In the genomic region with DNA sequence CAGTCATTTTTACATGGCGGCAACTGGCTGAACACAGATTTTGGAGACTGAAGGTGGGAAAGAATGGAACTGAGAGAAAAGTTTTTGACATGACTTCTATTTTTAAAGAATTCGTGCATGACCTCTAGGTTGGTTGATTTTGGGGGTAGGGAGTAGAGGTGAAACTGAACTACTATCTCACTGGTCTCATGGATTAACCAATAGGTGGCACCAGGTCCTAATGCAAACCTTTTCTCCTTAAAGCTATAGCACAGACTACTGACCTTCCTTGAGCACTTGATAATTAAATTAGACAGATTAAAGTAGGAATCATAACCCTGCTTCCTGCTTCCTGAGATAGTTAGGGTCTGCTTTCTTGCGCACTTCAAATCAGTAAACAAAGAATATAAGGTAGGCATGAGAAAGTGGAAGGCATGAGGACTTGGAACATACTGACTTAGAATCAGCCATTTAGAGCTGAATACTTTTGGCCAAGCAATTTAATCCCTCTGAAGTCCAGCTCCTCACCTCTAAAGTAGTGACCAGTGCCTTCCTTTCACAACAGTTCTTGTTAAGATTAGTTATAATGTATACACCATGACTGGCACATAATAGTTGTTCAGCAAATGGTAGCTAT, we compare ENCODE assay signal across 8 cellular contexts.
A peak's percentile ranks its signal among the peaks of the same experiment; 100 is the strongest.
DNase-seq lines count a peak whose midpoint lies in the region; ATAC-seq and TF ChIP-seq lines count a peak whose summit lies in the region.
"Had no signal": no experiment of that assay in that cellular context is flagged by ENCODE, and none has a peak within 500 bp of the region (broad histone marks: within the 10 kb centered on the region; RNA-seq: fewer than 3 reads in every experiment).

No MANE protein-coding gene starts in this region.

- no peaks in the 10 kb centered on the region for H3K79me1 ChIP-seq in neuronal stem cell (ENCODE audit: low read depth, low read length)

- POLR2A ChIA-PET in naive thymus-derived CD8-positive, alpha-beta T cell (lab: Charles Lee) = no interaction called here

- peaks cover 0 to 5% (median 5%) of the 10 kb centered on the region in 3 donors for H3K36me3 Mint-ChIP-seq in naive thymus-derived CD8-positive, alpha-beta T cell

- WGBS in neuronal stem cell (ENCODE audit: extremely low coverage in 2 of 2, insufficient read length in 2 of 2, insufficient replicate concordance in 1 of 2), 2 donors = no CpG with 5 or more reads among the region's 3 CpGs

- no peak for ATAC-seq in naive thymus-derived CD8-positive, alpha-beta T cell

- no peak overlapping the region for H3K4me3 Mint-ChIP-seq in naive thymus-derived CD8-positive, alpha-beta T cell

- TF ChIP-seq CTCF in GM12873 (IDR thresholded peaks at IDR 0.05; ENCODE audit: insufficient read depth, low read depth, low read length, missing control alignments) (peak; percentile 30), MM.1S (IDR thresholded peaks at IDR 0.05; ENCODE audit: low read length) (peak; percentile 30), astrocyte of the spinal cord (IDR thresholded peaks at IDR 0.05; ENCODE audit: low read depth, low read length) (peak; percentile 37)

- H3K79me2 ChIP-seq in MM.1S (ENCODE audit: low read length) = no peaks in the 10 kb centered on the region

- peaks cover 0 to 5% (median 0%) of the 10 kb centered on the region in 5 donors for H3K27me3 Mint-ChIP-seq in naive thymus-derived CD8-positive, alpha-beta T cell

- H2BK5ac ChIP-seq in neuronal stem cell (ENCODE audit: low read length) = no peak overlapping the region

- no peak overlapping the region for H3K4ac ChIP-seq in neuronal stem cell (ENCODE audit: low read length)

- in situ Hi-C loops in astrocyte of the spinal cord (cut with HindIII; ENCODE audit: low sequenced_read_pairs) = no loop called here

- peaks cover 0 to 2% (median 0%) of the 10 kb centered on the region in 4 donors for H3K4me1 Mint-ChIP-seq in naive thymus-derived CD8-positive, alpha-beta T cell

- H3K14ac ChIP-seq in neuronal stem cell (ENCODE audit: low read length) = no peak overlapping the region

- no peak for DNase-seq in MM.1S
- DNase-seq in astrocyte of the spinal cord (ENCODE audit: low read depth, low spot score) = peak; percentile 48
- DNase-seq in neuronal stem cell (ENCODE audit: low spot score) = peak; percentile 11
- DNase-seq in activated CD4-positive, alpha-beta T cell treated with anti-CD3 and anti-CD28 coated beads, Interleukin-2, amount 50 U/mL, for 4 hours = no peak
- no peak for DNase-seq in stimulated activated CD4-positive, alpha-beta T cell treated with anti-CD3 and anti-CD28 coated beads, Interleukin-12 subunit alpha, Interleukin-12 subunit beta, amount 100 ng/mL, for 4 hours
- DNase-seq in naive thymus-derived CD8-positive, alpha-beta T cell = no peak

- H3K9me3 Mint-ChIP-seq in naive thymus-derived CD8-positive, alpha-beta T cell = peaks cover 0 to 25% (median 9%) of the 10 kb centered on the region in 9 donors

- H3K27ac ChIP-seq in MM.1S (ENCODE audit: low read length) (no peak overlapping the region), neuronal stem cell (replicated peaks; ENCODE audit: low read length) (no peak overlapping the region)
- H3K27ac ChIP-seq: skin epidermis had no signal

- H3K4me2 ChIP-seq in MM.1S (ENCODE audit: low read depth, low read length) (no peak overlapping the region), neuronal stem cell (ENCODE audit: insufficient read depth, low read length, poor library complexity, severe bottlenecking) (no peak overlapping the region)

- H3K4me1 ChIP-seq in MM.1S (ENCODE audit: low read length) (no peaks in the 10 kb centered on the region), neuronal stem cell (ENCODE audit: control insufficient read depth in 2 of 2, insufficient read depth in 1 of 2, low read depth in 1 of 2, low read length in 2 of 2) (no peaks in the 10 kb centered on the region)

- H3K4me3 ChIP-seq in MM.1S (ENCODE audit: low read length) (no peak overlapping the region), astrocyte of the spinal cord (ENCODE audit: low read depth, low read length) (no peak overlapping the region), neuronal stem cell (ENCODE audit: low read length in 2 of 2) (no peak overlapping the region)
- H3K4me3 ChIP-seq: skin epidermis had no signal

- H2AFZ ChIP-seq in MM.1S (ENCODE audit: low read length) = no peak overlapping the region
- H2AFZ ChIP-seq in neuronal stem cell (ENCODE audit: low read length) = no peak overlapping the region

- H2BK15ac ChIP-seq in neuronal stem cell (ENCODE audit: low read length) = no peak overlapping the region

- H4K91ac ChIP-seq in neuronal stem cell (ENCODE audit: low read depth, low read length, poor library complexity) = no peak overlapping the region

- H3K27me3 ChIP-seq in MM.1S (replicated peaks; ENCODE audit: insufficient read depth, low read length) (no peaks in the 10 kb centered on the region), neuronal stem cell (ENCODE audit: control insufficient read depth in 3 of 3, insufficient read depth in 3 of 3, low read depth in 1 of 3, low read length in 3 of 3) (no peaks in the 10 kb centered on the region)

- H3K9me3 ChIP-seq in MM.1S (replicated peaks; ENCODE audit: insufficient read depth, low read length) (no peaks in the 10 kb centered on the region), neuronal stem cell (replicated peaks in 1 of 2; ENCODE audit: control insufficient read depth in 2 of 2, insufficient read depth in 1 of 2, low read depth in 1 of 2, low read length in 2 of 2) (peaks cover 0 to 2% of the 10 kb centered on the region in 2 donors)

- H3K27ac Mint-ChIP-seq in naive thymus-derived CD8-positive, alpha-beta T cell = no peak overlapping the region

- no peaks in the 10 kb centered on the region for H3K9me2 ChIP-seq in MM.1S (replicated peaks; ENCODE audit: insufficient read depth, low read length)

- no peak overlapping the region for H2BK120ac ChIP-seq in neuronal stem cell (ENCODE audit: low read depth, low read length)

- no peaks in the 10 kb centered on the region for H3F3A ChIP-seq in MM.1S (ENCODE audit: insufficient read depth, low read length)

- no peak overlapping the region for H4K8ac ChIP-seq in neuronal stem cell (ENCODE audit: low read depth, low read length)

- no peak overlapping the region for H2AK5ac ChIP-seq in neuronal stem cell (ENCODE audit: low read depth, low read length)

- H2BK12ac ChIP-seq in neuronal stem cell (ENCODE audit: low read length) = no peak overlapping the region

- H3K18ac ChIP-seq in neuronal stem cell (ENCODE audit: low read length) = no peak overlapping the region

- H3K36me3 ChIP-seq in MM.1S (replicated peaks; ENCODE audit: insufficient read depth, low read length) = no peaks in the 10 kb centered on the region
- H3K36me3 ChIP-seq in neuronal stem cell (replicated peaks in 1 of 2; ENCODE audit: control insufficient read depth in 2 of 2, insufficient read depth in 2 of 2, low read length in 2 of 2) = no peaks in the 10 kb centered on the region

- H4K20me1 ChIP-seq in MM.1S (ENCODE audit: insufficient read depth, low read length) = no peaks in the 10 kb centered on the region

- H3K23ac ChIP-seq in neuronal stem cell (ENCODE audit: low read depth, low read length, poor library complexity) = no peak overlapping the region

- no peak overlapping the region for H3K9ac ChIP-seq in MM.1S (ENCODE audit: low read length)
- no peak overlapping the region for H3K9ac ChIP-seq in neuronal stem cell (ENCODE audit: low read depth, low read length, poor library complexity)

Comparison
In these comparisons a context has a peak if more than half of its experiments do, and no peak if none do; other contexts are left out.
1. DNase-seq: peak in astrocyte of the spinal cord (single experiment) and neuronal stem cell (single experiment); none in MM.1S (single experiment), activated CD4-positive, alpha-beta T cell treated with anti-CD3 and anti-CD28 coated beads, Interleukin-2, amount 50 U/mL, for 4 hours (0 of 2), stimulated activated CD4-positive, alpha-beta T cell treated with anti-CD3 and anti-CD28 coated beads, Interleukin-12 subunit alpha, Interleukin-12 subunit beta, amount 100 ng/mL, for 4 hours (single experiment) and naive thymus-derived CD8-positive, alpha-beta T cell (0 of 10).
2. Peak in every context shown above with its lines, with median percentiles within 50 percentile points of each other: CTCF ChIP-seq.